Comparison of ENCODE assay signal across 8 cellular contexts in genomic region chr6:113690255-113690956, GRCh38.
A peak's percentile ranks its signal among the peaks of the same experiment; 100 is the strongest.
DNase-seq lines count a peak whose midpoint lies in the region; ATAC-seq, FAIRE-seq and TF ChIP-seq lines count a peak whose summit lies in the region.

No MANE protein-coding gene starts in this region.

- ATAC-seq in GM18868 (IDR thresholded peaks at IDR 0.05; ENCODE audit: unreplicated experiment) (peak; percentile 93), HG03442 (IDR thresholded peaks at IDR 0.05; ENCODE audit: unreplicated experiment) (peak; percentile 81), pancreas (peak; percentile 53 to 79 (median 59))

- H3K4me3 ChIP-seq in ACC112 (ENCODE audit: low read depth, low read length) (no peak overlapping the region), pancreas (no peak overlapping the region)

- FAIRE-seq in pancreas (lab: Jason Lieb, UNC), result peak; percentile 32

- H3K36me3 Mint-ChIP-seq in activated T-helper 1 cell treated with anti-CD3 and anti-CD28 coated beads, Interleukin-12 subunit alpha, Interleukin-12 subunit beta, Interleukin-2, Interleukin-4 antibody, amounts not matched to agents 30 ng/mL and 10 ng/mL and 1 ng/mL, durations not matched to agents 14 hours and 24 hours and 36 hours (ENCODE audit: low read depth), result no peaks in the 10 kb centered on the region
- no peaks in the 10 kb centered on the region for H3K36me3 Mint-ChIP-seq in activated T-cell treated with anti-CD3 and anti-CD28 coated beads, Interleukin-2, amount 50 U/mL, for 24 hours (ENCODE audit: low read depth)

- peak overlapping the region; percentile 34; the same call in 1 of the 2 replicates for H3K27ac ChIP-seq in ACC112 (ENCODE audit: low read depth, low read length)
- peak overlapping the region in 2 of 4 donors; percentile 10 to 48 for H3K27ac ChIP-seq in pancreas

- no peak overlapping the region for H2AFZ ChIP-seq in ACC112 (ENCODE audit: low read length, unreplicated experiment)

- H3K27me3 ChIP-seq in ACC112 (ENCODE audit: insufficient read depth, low read length) (no peaks in the 10 kb centered on the region), pancreas (no peaks in the 10 kb centered on the region)

- WGBS in pancreas, 2 donors, result 85 to 91% methylated on average over 3 of the region's 3 CpGs

- H3K36me3 ChIP-seq in ACC112 (ENCODE audit: insufficient read depth, low read length), result no peaks in the 10 kb centered on the region
- no peaks in the 10 kb centered on the region for H3K36me3 ChIP-seq in pancreas

- no peaks in the 10 kb centered on the region for H3K4me1 Mint-ChIP-seq in activated T-helper 1 cell treated with anti-CD3 and anti-CD28 coated beads, Interleukin-12 subunit alpha, Interleukin-12 subunit beta, Interleukin-2, Interleukin-4 antibody, amounts not matched to agents 30 ng/mL and 10 ng/mL and 1 ng/mL, durations not matched to agents 14 hours and 24 hours and 36 hours (ENCODE audit: low read depth)
- H3K4me1 Mint-ChIP-seq in activated T-cell treated with anti-CD3 and anti-CD28 coated beads, Interleukin-2, amount 50 U/mL, for 24 hours (ENCODE audit: low read depth), result peaks cover 5% of the 10 kb centered on the region

- intact Hi-C loops in pancreas (cut with DNase I) (no loop called here), cardiac septum (cut with DNase I) (no loop called here)
- intact Hi-C loops in activated T-helper 1 cell treated with anti-CD3 and anti-CD28 coated beads, Interleukin-12 subunit alpha, Interleukin-12 subunit beta, Interleukin-2, Interleukin-4 antibody, amounts not matched to agents 30 ng/mL and 10 ng/mL and 1 ng/mL, durations not matched to agents 14 hours and 24 hours and 36 hours (cut with micrococcal nuclease), result no loop called here

- no peaks in the 10 kb centered on the region for H3K79me2 ChIP-seq in ACC112 (ENCODE audit: control insufficient read depth, insufficient read depth, low read length, unreplicated experiment)

- no peaks in the 10 kb centered on the region for H3K9me3 Mint-ChIP-seq in activated T-helper 1 cell treated with anti-CD3 and anti-CD28 coated beads, Interleukin-12 subunit alpha, Interleukin-12 subunit beta, Interleukin-2, Interleukin-4 antibody, amounts not matched to agents 30 ng/mL and 10 ng/mL and 1 ng/mL, durations not matched to agents 14 hours and 24 hours and 36 hours
- peaks cover 3% of the 10 kb centered on the region for H3K9me3 Mint-ChIP-seq in activated T-cell treated with anti-CD3 and anti-CD28 coated beads, Interleukin-2, amount 50 U/mL, for 24 hours

- no peak overlapping the region for H3K4me3 Mint-ChIP-seq in activated T-helper 1 cell treated with anti-CD3 and anti-CD28 coated beads, Interleukin-12 subunit alpha, Interleukin-12 subunit beta, Interleukin-2, Interleukin-4 antibody, amounts not matched to agents 30 ng/mL and 10 ng/mL and 1 ng/mL, durations not matched to agents 14 hours and 24 hours and 36 hours
- H3K4me3 Mint-ChIP-seq in activated T-cell treated with anti-CD3 and anti-CD28 coated beads, Interleukin-2, amount 50 U/mL, for 24 hours, result no peak overlapping the region

- TF ChIP-seq CTCF in pancreas (IDR thresholded peaks at IDR 0.05), result no peak

- no peak overlapping the region for H3K27ac Mint-ChIP-seq in activated T-helper 1 cell treated with anti-CD3 and anti-CD28 coated beads, Interleukin-12 subunit alpha, Interleukin-12 subunit beta, Interleukin-2, Interleukin-4 antibody, amounts not matched to agents 30 ng/mL and 10 ng/mL and 1 ng/mL, durations not matched to agents 14 hours and 24 hours and 36 hours
- H3K27ac Mint-ChIP-seq in activated T-cell treated with anti-CD3 and anti-CD28 coated beads, Interleukin-2, amount 50 U/mL, for 24 hours, result no peak overlapping the region

- H3K4me1 ChIP-seq in ACC112 (ENCODE audit: control insufficient read depth, insufficient read depth, low read length, unreplicated experiment) (peaks cover 21% of the 10 kb centered on the region), pancreas (peaks cover 11 to 38% (median 28%) of the 10 kb centered on the region in 3 donors)

- H3K9me3 ChIP-seq in pancreas, result no peaks in the 10 kb centered on the region

- DNase-seq in SW480 (ENCODE audit: low spot score), result peak; percentile 76
- peak in 1 of 6 donors; percentile 45 for DNase-seq in pancreas
- no peak for DNase-seq in activated T-helper 1 cell treated with anti-CD3 and anti-CD28 coated beads, Interleukin-12 subunit alpha, Interleukin-12 subunit beta, Interleukin-2, Interleukin-4 antibody, amounts not matched to agents 30 ng/mL and 10 ng/mL and 1 ng/mL, durations not matched to agents 14 hours and 24 hours and 36 hours (ENCODE audit: low spot score)
- no peak for DNase-seq in activated T-cell treated with anti-CD3 and anti-CD28 coated beads, Interleukin-2, amount 50 U/mL, for 24 hours
- DNase-seq in cardiac septum (ENCODE audit: low spot score), result no peak

- H3K27me3 Mint-ChIP-seq in activated T-helper 1 cell treated with anti-CD3 and anti-CD28 coated beads, Interleukin-12 subunit alpha, Interleukin-12 subunit beta, Interleukin-2, Interleukin-4 antibody, amounts not matched to agents 30 ng/mL and 10 ng/mL and 1 ng/mL, durations not matched to agents 14 hours and 24 hours and 36 hours (ENCODE audit: insufficient read depth), result no peaks in the 10 kb centered on the region
- H3K27me3 Mint-ChIP-seq in activated T-cell treated with anti-CD3 and anti-CD28 coated beads, Interleukin-2, amount 50 U/mL, for 24 hours, result no peaks in the 10 kb centered on the region
